Comparison of ENCODE assay signal across 8 cellular contexts in genomic region chr21:30044447-30045064, GRCh38.
DNase-seq lines count a peak whose midpoint lies in the region; ATAC-seq, FAIRE-seq and TF ChIP-seq lines count a peak whose summit lies in the region.

No MANE protein-coding gene starts in this region.

- intact Hi-C loops in left cardiac atrium (cut with DNase I) (loop anchor here (10.0 kb wide), 2 partner anchors 150 to 390 kb away; partner anchors contain the start of gene KRTAP13-4 (in 1 of the 2)), endothelial cell of umbilical vein (cut with micrococcal nuclease) (no loop called here), psoas muscle (cut with DNase I) (loop anchor here in 1 of 2 donors (10.0 kb wide), 1 partner anchor 1040 kb away; no protein-coding TSS in a partner anchor)

- H3K9me3 ChIP-seq in right atrium auricular region (peaks cover 0 to 8% of the 10 kb centered on the region in 2 donors), endothelial cell of umbilical vein (replicated peaks; ENCODE audit: control insufficient read depth, insufficient read depth, low read length) (no peaks in the 10 kb centered on the region), psoas muscle (no peaks in the 10 kb centered on the region)

- H3K27me3 ChIP-seq in right atrium auricular region (no peaks in the 10 kb centered on the region), endothelial cell of umbilical vein (ENCODE audit: control insufficient read depth in 2 of 2, insufficient read depth in 2 of 2, low read length in 2 of 2) (no peaks in the 10 kb centered on the region), psoas muscle (ENCODE audit: insufficient read depth in 3 of 3, low read length in 2 of 3) (no peaks in the 10 kb centered on the region)

- no peaks in the 10 kb centered on the region for H3K36me3 ChIP-seq in right atrium auricular region
- no peaks in the 10 kb centered on the region for H3K36me3 ChIP-seq in endothelial cell of umbilical vein (ENCODE audit: control insufficient read depth in 2 of 2, extremely low read depth in 1 of 2, insufficient read depth in 2 of 2, low read length in 2 of 2)
- no peaks in the 10 kb centered on the region for H3K36me3 ChIP-seq in psoas muscle (ENCODE audit: insufficient read depth in 1 of 2, low read depth in 1 of 2)

- TF ChIP-seq POLR2A in endothelial cell of umbilical vein (IDR thresholded peaks at IDR 0.05; ENCODE audit: low read depth, low read length): no peak

- TF ChIP-seq CTCF in right atrium auricular region (IDR thresholded peaks at IDR 0.05) (peak; percentile 71 to 86), endothelial cell of umbilical vein (IDR thresholded peaks at IDR 0.05; ENCODE audit: extremely low read depth in 1 of 2, insufficient read depth in 1 of 2, low read depth in 1 of 2, low read length in 2 of 2) (peak; percentile 49 to 53), psoas muscle (IDR thresholded peaks at IDR 0.05) (peak; percentile 58)

- no peak overlapping the region for H3K27ac ChIP-seq in right atrium auricular region
- H3K27ac ChIP-seq in endothelial cell of umbilical vein (ENCODE audit: insufficient read depth, low read depth, low read length): no peak overlapping the region
- H3K27ac ChIP-seq in psoas muscle: no peak overlapping the region

- dilution Hi-C loops in endothelial cell of umbilical vein (cut with MboI; ENCODE audit: extremely low pct_ligation_motif_present, low sequenced_read_pairs): no loop called here

- H3K4me2 ChIP-seq in endothelial cell of umbilical vein (ENCODE audit: insufficient read depth, low read length): no peak overlapping the region

- no peak overlapping the region for H2AFZ ChIP-seq in endothelial cell of umbilical vein (ENCODE audit: low read depth, low read length)

- WGBS in psoas muscle, 3 donors: 86 to 89% (median 88%) methylated on average over 3 of the region's 3 CpGs

- POLR2A ChIA-PET in endothelial cell of umbilical vein (lab: Charles Lee): no interaction called here

- DNase-seq in right atrium auricular region (ENCODE audit: low spot score) (no peak), left cardiac atrium (no peak), NCI-H69 (lab: John Stamatoyannopoulos, UW) (peak; percentile 23), endothelial cell of umbilical vein (ENCODE audit: low read depth, low spot score) (peak; percentile 6), psoas muscle (no peak), HuH-7.5 (ENCODE audit: low spot score) (no peak)

- CTCF ChIA-PET in endothelial cell of umbilical vein (lab: Charles Lee): interaction anchor here (1.0 to 3.6 kb wide), 5 partner anchors 9 to 1042 kb away, joined by 3 to 35 read pairs (median 4); no protein-coding TSS in a partner anchor

- H4K20me1 ChIP-seq in endothelial cell of umbilical vein (replicated peaks; ENCODE audit: control insufficient read depth, extremely low read depth, insufficient read depth, low read length): no peaks in the 10 kb centered on the region

- H3K79me2 ChIP-seq in endothelial cell of umbilical vein (ENCODE audit: control insufficient read depth, insufficient read depth, low read length): no peaks in the 10 kb centered on the region

- no peaks in the 10 kb centered on the region for H3K9me1 ChIP-seq in endothelial cell of umbilical vein (replicated peaks; ENCODE audit: control insufficient read depth, extremely low read depth, insufficient read depth, low read length)

- H3K4me1 ChIP-seq in right atrium auricular region: no peaks in the 10 kb centered on the region
- no peaks in the 10 kb centered on the region for H3K4me1 ChIP-seq in endothelial cell of umbilical vein (ENCODE audit: control insufficient read depth, extremely low read depth, insufficient read depth, low read length)
- H3K4me1 ChIP-seq in psoas muscle: no peaks in the 10 kb centered on the region

- BruUV-seq in endothelial cell of umbilical vein (replicated peaks; lab: Mats Ljungman, UMichigan): no TSS peak

- ATAC-seq in left cardiac atrium (no peak), psoas muscle (no peak), GM18519 (IDR thresholded peaks at IDR 0.05; ENCODE audit: low FRiP score, unreplicated experiment) (no peak), GM21390 (IDR thresholded peaks at IDR 0.05; ENCODE audit: unreplicated experiment) (no peak)

- FAIRE-seq in endothelial cell of umbilical vein (lab: Jason Lieb, UNC): no peak

- no peak overlapping the region for H3K4me3 ChIP-seq in right atrium auricular region
- H3K4me3 ChIP-seq in endothelial cell of umbilical vein (replicated peaks in 1 of 3; ENCODE audit: insufficient read depth in 1 of 3, low read depth in 1 of 3, low read length in 3 of 3): no peak overlapping the region
- no peak overlapping the region for H3K4me3 ChIP-seq in psoas muscle

- no peak overlapping the region for H3K9ac ChIP-seq in endothelial cell of umbilical vein (replicated peaks; ENCODE audit: extremely low read depth, insufficient read depth, low read length)

TF ChIP-seq in endothelial cell of umbilical vein, 7 proteins besides CTCF, POLR2A, EP300 and RAD21:
- TF ChIP-seq FOS (IDR thresholded peaks at IDR 0.05; ENCODE audit: borderline replicate concordance, insufficient read depth, low read length) (no peak), JUN (IDR thresholded peaks at IDR 0.05; ENCODE audit: borderline replicate concordance, insufficient read depth, insufficient read length, low read depth) (no peak), MAX (IDR thresholded peaks at IDR 0.05; ENCODE audit: insufficient read depth, insufficient read length) (no peak)

Comparison
In these comparisons a context has a peak if more than half of its experiments do, and no peak if none do; other contexts are left out.
1. DNase-seq: peak in NCI-H69 (single experiment) and endothelial cell of umbilical vein (single experiment); none in right atrium auricular region (single experiment), left cardiac atrium (single experiment), psoas muscle (0 of 2) and HuH-7.5 (single experiment).
2. Peak in every context shown above with its lines, with median percentiles within 50 percentile points of each other: CTCF ChIP-seq.